Comparison of ENCODE assay signal across 8 cellular contexts in genomic region chr11:69443138-69443967, GRCh38. TPM values are rescaled to one million over a fixed set of nuclear protein-coding genes. Genes with fewer than 3 reads are reported as not detected.
DNase-seq lines count a peak whose midpoint lies in the region; ATAC-seq lines count a peak whose summit lies in the region.

No MANE protein-coding gene starts in this region.

- no peak overlapping the region for H3K27ac ChIP-seq in Karpas-422 (ENCODE audit: low read length)
- H3K27ac ChIP-seq in right cardiac atrium (ENCODE audit: low read length), result peak overlapping the region; percentile 84
- H3K27ac ChIP-seq in aorta (ENCODE audit: low read depth in 1 of 2, low read length in 2 of 2), result peak overlapping the region in 1 of 2 donors; percentile 28

- no peaks in the 10 kb centered on the region for H3K27me3 ChIP-seq in Karpas-422 (ENCODE audit: low read length)
- no peaks in the 10 kb centered on the region for H3K27me3 ChIP-seq in right cardiac atrium (ENCODE audit: control insufficient read depth, insufficient read depth)
- no peaks in the 10 kb centered on the region for H3K27me3 ChIP-seq in aorta (ENCODE audit: control insufficient read depth in 1 of 2, insufficient read depth in 2 of 2, low read length in 1 of 2)

- H3K4me2 ChIP-seq in Karpas-422 (ENCODE audit: low read depth, low read length, poor library complexity, severe bottlenecking), result peak overlapping the region; percentile 55

- no peaks in the 10 kb centered on the region for H3K36me3 ChIP-seq in Karpas-422 (ENCODE audit: insufficient read depth, low read length)
- H3K36me3 ChIP-seq in aorta (ENCODE audit: control insufficient read depth in 1 of 2, insufficient read depth in 2 of 2, low read length in 1 of 2), result no peaks in the 10 kb centered on the region

- H3K4me3 ChIP-seq in Karpas-422 (ENCODE audit: low read length) (peak overlapping the region; percentile 25; the same call in 1 of the 2 replicates), right cardiac atrium (ENCODE audit: low read length) (peak overlapping the region; percentile 42), aorta (ENCODE audit: low read length in 2 of 2) (peak overlapping the region in 1 of 2 donors; percentile 32)

- DNase-seq in DMS79 treated with DMSO at 0.1 percent for 48 hours (lab: John Stamatoyannopoulos, UW) (peak; percentile 57), Karpas-422 (peak; percentile 91), T-helper 22 cell (ENCODE audit: low read depth) (peak; percentile 23), anterior cingulate cortex (lab: John Stamatoyannopoulos, UW) (peak; percentile 44 to 92 (median 83)), right cardiac atrium (peak; percentile 95 to 97 (median 97)), retina (peak; percentile 96), aorta (peak; percentile 95 to 97)

- H3K9me3 ChIP-seq in Karpas-422 (ENCODE audit: low read length) (no peaks in the 10 kb centered on the region), right cardiac atrium (ENCODE audit: control insufficient read depth, low read length) (no peaks in the 10 kb centered on the region), aorta (ENCODE audit: control insufficient read depth, low read length) (no peaks in the 10 kb centered on the region)

- H3K9ac ChIP-seq in Karpas-422 (ENCODE audit: low read length), result peak overlapping the region; percentile 53

- no peaks in the 10 kb centered on the region for H3K79me2 ChIP-seq in Karpas-422 (ENCODE audit: low read length)

- no peaks in the 10 kb centered on the region for H4K20me1 ChIP-seq in Karpas-422 (ENCODE audit: insufficient read depth, low read depth, low read length)

- 1% methylated on average over 48 of the region's 48 CpGs for WGBS in right cardiac atrium
- WGBS in aorta, 2 donors, result 2 to 3% methylated on average over 47 to 48 of the region's 48 CpGs

- H3K4me1 ChIP-seq in Karpas-422 (ENCODE audit: low read length), result peaks cover 14% of the 10 kb centered on the region
- peaks cover 4% of the 10 kb centered on the region for H3K4me1 ChIP-seq in right cardiac atrium (ENCODE audit: control insufficient read depth, insufficient read depth, low read length)
- no peaks in the 10 kb centered on the region for H3K4me1 ChIP-seq in aorta (ENCODE audit: control insufficient read depth in 1 of 2, insufficient read depth in 2 of 2, low read length in 2 of 2)

- ATAC-seq in GM21619 (IDR thresholded peaks at IDR 0.05; ENCODE audit: unreplicated experiment) (peak; percentile 82), right cardiac atrium (peak; percentile 95), aorta (ENCODE audit: low FRiP score) (peak; percentile 92)

- peak overlapping the region; percentile 83 for H2AFZ ChIP-seq in Karpas-422 (ENCODE audit: low read length)

- no peaks in the 10 kb centered on the region for H3K9me2 ChIP-seq in Karpas-422 (replicated peaks; ENCODE audit: insufficient read depth, low read length)

- intact Hi-C loops in right cardiac atrium (cut with DNase I), result loop anchor here (10.0 kb wide), 2 partner anchors 149 to 191 kb away; partner anchors contain the start of gene MYEOV (in 3 of the 4)
- intact Hi-C loops in aorta (cut with DNase I), result loop anchor here in 1 of 2 donors (10.0 kb wide), 1 partner anchor 119 kb away; no protein-coding TSS in a partner anchor

RNA-seq across cellular contexts. Expression of gene LINC01488, which starts 38.1 kb away (rescaled TPM):
- not detected in 2 replicates for total RNA-seq in Karpas-422 (2014; rRNA removed; shearing (Covaris generic); ENCODE audit: low replicate concordance)
- total RNA-seq in right cardiac atrium (under 1 TPM in 2 of 4 donors, not detected in 2; 0.14 to 0.17 TPM), aorta (not detected)
- polyA plus RNA-seq in right cardiac atrium (0.16 TPM), aorta (not detected)

Comparison
In these comparisons a context has a peak if more than half of its experiments do, and no peak if none do; other contexts are left out.
1. DNase-seq: peak in every context shown above with its lines; median percentile 97 in right cardiac atrium; 96 in retina; 96 in aorta; 91 in Karpas-422; 83 in anterior cingulate cortex; 57 in DMS79 treated with DMSO at 0.1 percent for 48 hours; 23 in T-helper 22 cell.